ENCODE assay signal across 1 cellular context in genomic region chr22:32396255-32396654, GRCh38.
TF ChIP-seq lines count a peak whose summit lies in the region.

No MANE protein-coding gene starts in this region.

TF ChIP-seq in HepG2, 621 proteins besides CTCF, POLR2A, EP300 and RAD21:
- peak; percentile 81 for TF ChIP-seq BCL6 (CRISPR knock-in tag; IDR thresholded peaks at IDR 0.05)
- no peak for TF ChIP-seq PLSCR1 (CRISPR knock-in tag; IDR thresholded peaks at IDR 0.05; ENCODE audit: borderline replicate concordance)
- TF ChIP-seq ZNF816 (CRISPR knock-in tag; IDR thresholded peaks at IDR 0.05; ENCODE audit: borderline replicate concordance), result no peak
